ENCODE assay signal across 10 cellular contexts in genomic region chr17:50763716-50764450, GRCh38. TPM values are rescaled to one million over a fixed set of nuclear protein-coding genes. Genes with fewer than 3 reads are reported as not detected.
DNase-seq lines count a peak whose midpoint lies in the region; ATAC-seq and TF ChIP-seq lines count a peak whose summit lies in the region.
"Had no signal": no experiment of that assay in that cellular context is flagged by ENCODE, and none has a peak within 500 bp of the region (broad histone marks: within the 10 kb centered on the region; RNA-seq: fewer than 3 reads in every experiment).

No MANE protein-coding gene starts in this region.

- ATAC-seq in stimulated activated memory B cell treated with anti-CD40 and anti-IgM and Interleukin-4, amounts not matched to agents 10 μg/mL and 1 μg/mL and 100 μg/mL, for 72 hours = no peak
- ATAC-seq in natural killer cell = no peak

- no peaks in the 10 kb centered on the region for H3K36me3 Mint-ChIP-seq in endothelial cell (ENCODE audit: low read depth, unreplicated experiment)
- H3K36me3 Mint-ChIP-seq in stimulated activated memory B cell treated with anti-CD40 and anti-IgM and Interleukin-4, amounts not matched to agents 10 μg/mL and 1 μg/mL and 100 μg/mL, for 72 hours = no peaks in the 10 kb centered on the region
- no peaks in the 10 kb centered on the region for H3K36me3 Mint-ChIP-seq in natural killer cell

- H3K27ac Mint-ChIP-seq in endothelial cell (ENCODE audit: unreplicated experiment) (peak overlapping the region; percentile 34), natural killer cell (no peak overlapping the region)
- peak overlapping the region; percentile 91 for H3K27ac Mint-ChIP-seq in stimulated activated memory B cell treated with anti-CD40 and anti-IgM and Interleukin-4, amounts not matched to agents 10 μg/mL and 1 μg/mL and 100 μg/mL, for 72 hours

- intact Hi-C loops in natural killer cell (cut with micrococcal nuclease) = no loop called here

- peaks cover 4% of the 10 kb centered on the region for H3K27me3 Mint-ChIP-seq in endothelial cell (ENCODE audit: unreplicated experiment)
- H3K27me3 Mint-ChIP-seq in stimulated activated memory B cell treated with anti-CD40 and anti-IgM and Interleukin-4, amounts not matched to agents 10 μg/mL and 1 μg/mL and 100 μg/mL, for 72 hours = no peaks in the 10 kb centered on the region
- H3K27me3 Mint-ChIP-seq in natural killer cell (ENCODE audit: low read depth in 2 of 2) = peaks cover 12 to 34% of the 10 kb centered on the region in 2 donors
- H3K27me3 Mint-ChIP-seq: stimulated activated naive CD8-positive, alpha-beta T cell treated with anti-CD3 and anti-CD28 coated beads, Interleukin-15, Interleukin-2, amounts not matched to agents 100 ng/mL and 50 ng/mL, for 24 hours had no signal

- peak; percentile 25 for DNase-seq in NCI-H345 (lab: John Stamatoyannopoulos, UW)
- no peak for DNase-seq in NCI-H345 treated with DMSO at 0.1 percent for 48 hours (lab: John Stamatoyannopoulos, UW; ENCODE audit: unreplicated experiment)
- DNase-seq in NCI-H510A (lab: John Stamatoyannopoulos, UW) = peak; percentile 51
- peak; percentile 29 for DNase-seq in endothelial cell (ENCODE audit: low spot score)
- DNase-seq in nucleus accumbens (lab: John Stamatoyannopoulos, UW) = no peak
- no peak for DNase-seq in HCEC 1CT
- no peak for DNase-seq in natural killer cell
- DNase-seq: T1000 had no signal

- H3K4me3 Mint-ChIP-seq in endothelial cell (ENCODE audit: unreplicated experiment) (peak overlapping the region; percentile 4), natural killer cell (no peak overlapping the region)
- peak overlapping the region; percentile 84 for H3K4me3 Mint-ChIP-seq in stimulated activated memory B cell treated with anti-CD40 and anti-IgM and Interleukin-4, amounts not matched to agents 10 μg/mL and 1 μg/mL and 100 μg/mL, for 72 hours

- TF ChIP-seq CTCF in endothelial cell (IDR thresholded peaks at IDR 0.05; ENCODE audit: unreplicated experiment) (no peak), natural killer cell (IDR thresholded peaks at IDR 0.05) (no peak)

- peaks cover 27% of the 10 kb centered on the region for H3K4me1 Mint-ChIP-seq in endothelial cell (ENCODE audit: unreplicated experiment)
- peaks cover 39% of the 10 kb centered on the region for H3K4me1 Mint-ChIP-seq in stimulated activated memory B cell treated with anti-CD40 and anti-IgM and Interleukin-4, amounts not matched to agents 10 μg/mL and 1 μg/mL and 100 μg/mL, for 72 hours
- peaks cover 11 to 24% of the 10 kb centered on the region in 2 donors for H3K4me1 Mint-ChIP-seq in natural killer cell

- H3K9me3 Mint-ChIP-seq in endothelial cell (ENCODE audit: unreplicated experiment) = no peaks in the 10 kb centered on the region
- H3K9me3 Mint-ChIP-seq in stimulated activated memory B cell treated with anti-CD40 and anti-IgM and Interleukin-4, amounts not matched to agents 10 μg/mL and 1 μg/mL and 100 μg/mL, for 72 hours = no peaks in the 10 kb centered on the region
- no peaks in the 10 kb centered on the region for H3K9me3 Mint-ChIP-seq in natural killer cell
- H3K9me3 Mint-ChIP-seq: stimulated activated naive CD8-positive, alpha-beta T cell treated with anti-CD3 and anti-CD28 coated beads, Interleukin-15, Interleukin-2, amounts not matched to agents 100 ng/mL and 50 ng/mL, for 24 hours had no signal

RNA-seq across cellular contexts. Expression of gene ANKRD40CL, which starts 3.4 kb away (rescaled TPM):
- total RNA-seq in endothelial cell (ENCODE audit: unreplicated experiment) = not detected
- not detected for total RNA-seq in natural killer cell

RNA-seq across cellular contexts. Expression of gene LUC7L3, which starts 44.5 kb away (rescaled TPM):
- 94.1 TPM for total RNA-seq in endothelial cell (ENCODE audit: unreplicated experiment)
- total RNA-seq in natural killer cell = 100 to 1,000 TPM; 152 to 213 (median 196) TPM

RNA-seq across cellular contexts. Expression of gene ANKRD40, which starts 56.2 kb away (rescaled TPM):
- total RNA-seq in endothelial cell (ENCODE audit: unreplicated experiment) = 37.3 TPM
- total RNA-seq in natural killer cell = 10 to 100 TPM; 22.1 to 32.0 (median 30.8) TPM

Comparison
In these comparisons a context has a peak if more than half of its experiments do, and no peak if none do; other contexts are left out.
1. DNase-seq: peak in NCI-H345 (single experiment), NCI-H510A (single experiment) and endothelial cell (single experiment); none in NCI-H345 treated with DMSO at 0.1 percent for 48 hours (single experiment), nucleus accumbens (0 of 56), HCEC 1CT (single experiment) and natural killer cell (single experiment).
2. H3K27ac Mint-ChIP-seq: peak in endothelial cell (single experiment) and stimulated activated memory B cell treated with anti-CD40 and anti-IgM and Interleukin-4, amounts not matched to agents 10 μg/mL and 1 μg/mL and 100 μg/mL, for 72 hours (single experiment); none in natural killer cell (0 of 2).